Comparison of ENCODE assay signal across 8 cellular contexts in genomic region chr1:154999651-155000474, GRCh38. TPM values are rescaled to one million over a fixed set of nuclear protein-coding genes. Genes with fewer than 3 reads are reported as not detected.
A peak's percentile ranks its signal among the peaks of the same experiment; 100 is the strongest.
DNase-seq lines count a peak whose midpoint lies in the region; ATAC-seq, FAIRE-seq and TF ChIP-seq lines count a peak whose summit lies in the region.

No MANE protein-coding gene starts in this region.

- peaks cover 40% of the 10 kb centered on the region for H3K4me1 Mint-ChIP-seq in activated CD4-positive, alpha-beta memory T cell treated with anti-CD3 and anti-CD28 coated beads, Interleukin-2, amount 10 ng/mL, durations not matched to agents 7 days and 5 days

- ATAC-seq in DND-41 (ENCODE audit: insufficient read depth, low read depth) (no peak), HG02678 (IDR thresholded peaks at IDR 0.05; ENCODE audit: unreplicated experiment) (no peak)

- H3K79me2 ChIP-seq in DND-41 (ENCODE audit: insufficient read depth, low read length) = no peaks in the 10 kb centered on the region
- peaks cover 19% of the 10 kb centered on the region for H3K79me2 ChIP-seq in Karpas-422 (ENCODE audit: low read length)

- FAIRE-seq in RCC 7860 (lab: Jason Lieb, UNC) = no peak

- peak overlapping the region; percentile 89 for H3K27ac Mint-ChIP-seq in activated CD4-positive, alpha-beta memory T cell treated with anti-CD3 and anti-CD28 coated beads, Interleukin-2, amount 10 ng/mL, durations not matched to agents 7 days and 5 days

- H3K27me3 ChIP-seq in DND-41 (ENCODE audit: insufficient read depth, low read length, poor library complexity) = peaks cover 55% of the 10 kb centered on the region
- no peaks in the 10 kb centered on the region for H3K27me3 ChIP-seq in Karpas-422 (ENCODE audit: low read length)
- no peaks in the 10 kb centered on the region for H3K27me3 ChIP-seq in esophagus (ENCODE audit: control insufficient read depth in 1 of 2, insufficient read depth in 2 of 2, low read length in 2 of 2)
- no peaks in the 10 kb centered on the region for H3K27me3 ChIP-seq in ovary

- peaks cover 37% of the 10 kb centered on the region for H3K4me1 ChIP-seq in DND-41 (ENCODE audit: insufficient read depth, low read length)
- peaks cover 52% of the 10 kb centered on the region for H3K4me1 ChIP-seq in Karpas-422 (ENCODE audit: low read length)
- H3K4me1 ChIP-seq in esophagus (ENCODE audit: control insufficient read depth in 2 of 2, insufficient read depth in 2 of 2, low read length in 1 of 2) = peaks cover 7 to 8% of the 10 kb centered on the region in 2 donors
- peaks cover 7% of the 10 kb centered on the region for H3K4me1 ChIP-seq in ovary (ENCODE audit: insufficient read depth)

- H3K4me3 Mint-ChIP-seq in activated CD4-positive, alpha-beta memory T cell treated with anti-CD3 and anti-CD28 coated beads, Interleukin-2, amount 10 ng/mL, durations not matched to agents 7 days and 5 days = peak overlapping the region; percentile 90

- H3K4me2 ChIP-seq in DND-41 (ENCODE audit: insufficient read depth, low read length) (0 out of 2 replicates have a peak overlapping the region, but pooled peaks have one; percentile 11), Karpas-422 (ENCODE audit: low read depth, low read length, poor library complexity, severe bottlenecking) (peak overlapping the region; percentile 96)

- no peaks in the 10 kb centered on the region for H3K9me2 ChIP-seq in Karpas-422 (replicated peaks; ENCODE audit: insufficient read depth, low read length)

- H3K36me3 Mint-ChIP-seq in activated CD4-positive, alpha-beta memory T cell treated with anti-CD3 and anti-CD28 coated beads, Interleukin-2, amount 10 ng/mL, durations not matched to agents 7 days and 5 days (ENCODE audit: low read depth) = peaks cover 16% of the 10 kb centered on the region

- no peaks in the 10 kb centered on the region for H3K27me3 Mint-ChIP-seq in activated CD4-positive, alpha-beta memory T cell treated with anti-CD3 and anti-CD28 coated beads, Interleukin-2, amount 10 ng/mL, durations not matched to agents 7 days and 5 days

- no peaks in the 10 kb centered on the region for H3K9me3 ChIP-seq in DND-41 (ENCODE audit: insufficient read depth, low read length, severe bottlenecking)
- H3K9me3 ChIP-seq in Karpas-422 (ENCODE audit: low read length) = no peaks in the 10 kb centered on the region
- no peaks in the 10 kb centered on the region for H3K9me3 ChIP-seq in esophagus (ENCODE audit: control insufficient read depth in 2 of 2, insufficient read depth in 1 of 2, low read depth in 1 of 2, low read length in 1 of 2)
- H3K9me3 ChIP-seq in ovary = no peaks in the 10 kb centered on the region

- CTCF ChIA-PET in activated CD4-positive, alpha-beta memory T cell treated with anti-CD3 and anti-CD28 coated beads, Interleukin-2, amount 10 ng/mL, durations not matched to agents 7 days and 5 days (lab: Charles Lee) = interaction anchor here (0.6 to 11.4 kb wide), 21 partner anchors 8 to 440 kb away, joined by 3 to 139 read pairs (median 5); partner anchors contain the start of genes ADAM15, CKS1B, FLAD1 and KRTCAP2

- no peak overlapping the region for H3K9ac ChIP-seq in DND-41 (ENCODE audit: low read depth, low read length)
- H3K9ac ChIP-seq in Karpas-422 (ENCODE audit: low read length) = peak overlapping the region; percentile 88

- H3K36me3 ChIP-seq in DND-41 (ENCODE audit: insufficient read depth, low read length) = no peaks in the 10 kb centered on the region
- H3K36me3 ChIP-seq in Karpas-422 (ENCODE audit: insufficient read depth, low read length) = no peaks in the 10 kb centered on the region
- no peaks in the 10 kb centered on the region for H3K36me3 ChIP-seq in esophagus (ENCODE audit: control insufficient read depth in 2 of 2, insufficient read depth in 2 of 2, low read length in 1 of 2)
- H3K36me3 ChIP-seq in ovary = no peaks in the 10 kb centered on the region

- H2AFZ ChIP-seq in DND-41 (ENCODE audit: low read depth, low read length) (no peak overlapping the region), Karpas-422 (ENCODE audit: low read length) (peak overlapping the region; percentile 45; the same call in 1 of the 2 replicates)

- H3K27ac ChIP-seq in DND-41 (ENCODE audit: low read length) (no peak overlapping the region), Karpas-422 (ENCODE audit: low read length) (peak overlapping the region; percentile 88), esophagus (ENCODE audit: low read depth in 2 of 2, low read length in 1 of 2) (peak overlapping the region; percentile 97 to 98), ovary (peak overlapping the region; percentile 94 to 95)

- intact Hi-C loops in ovary (cut with DNase I) = loop anchor here (2.0 to 5.0 kb wide), 3 partner anchors 25 to 43 kb away; partner anchors contain the start of genes PYGO2 (in 3 of the 4), CKS1B (in 1 of the 4) and PBXIP1 (in 1 of the 4)

- TF ChIP-seq POLR2A in ovary (IDR thresholded peaks at IDR 0.05) = no peak

- POLR2A ChIA-PET in activated CD4-positive, alpha-beta memory T cell treated with anti-CD3 and anti-CD28 coated beads, Interleukin-2, amount 10 ng/mL, durations not matched to agents 7 days and 5 days (lab: Charles Lee) = interaction anchor here (1.0 to 13.2 kb wide), 10 partner anchors 14 to 63 kb away, joined by 3 to 203 read pairs (median 8); partner anchors contain the start of genes ADAM15, CKS1B, FLAD1 and PBXIP1

- no peaks in the 10 kb centered on the region for H3K9me3 Mint-ChIP-seq in activated CD4-positive, alpha-beta memory T cell treated with anti-CD3 and anti-CD28 coated beads, Interleukin-2, amount 10 ng/mL, durations not matched to agents 7 days and 5 days

- TF ChIP-seq EP300 in ovary (IDR thresholded peaks at IDR 0.05) = no peak

- TF ChIP-seq CTCF in DND-41 (IDR thresholded peaks at IDR 0.05; ENCODE audit: borderline replicate concordance, extremely low read depth, low read length, poor library complexity, severe bottlenecking) (no peak), ovary (IDR thresholded peaks at IDR 0.05) (no peak)

- DNase-seq in DND-41 (no peak), Karpas-422 (peak; percentile 84), ovary (peak in 3 of 5 donors; percentile 57 to 69 (median 66)), RCC 7860 (ENCODE audit: low spot score) (no peak), NCI-H446 (lab: John Stamatoyannopoulos, UW) (no peak)
- DNase-seq in activated CD4-positive, alpha-beta memory T cell treated with anti-CD3 and anti-CD28 coated beads, Interleukin-2, amount 10 ng/mL, durations not matched to agents 7 days and 5 days = peak; percentile 41

- WGBS in esophagus, 2 donors = 2 to 3% methylated on average over 41 of the region's 41 CpGs
- 1 to 2% (median 2%) methylated on average over 40 to 41 of the region's 41 CpGs for WGBS in ovary, 3 donors

- H4K20me1 ChIP-seq in DND-41 (ENCODE audit: insufficient read depth, low read length) (peaks cover 65% of the 10 kb centered on the region), Karpas-422 (ENCODE audit: insufficient read depth, low read depth, low read length) (no peaks in the 10 kb centered on the region)

- H3K4me3 ChIP-seq in DND-41 (ENCODE audit: low read depth in 1 of 2, low read length in 2 of 2) (no peak overlapping the region), Karpas-422 (ENCODE audit: low read length) (peak overlapping the region; percentile 70), esophagus (ENCODE audit: low read depth in 1 of 2, low read length in 2 of 2) (peak overlapping the region; percentile 61 to 95), ovary (peak overlapping the region; percentile 82)

RNA-seq across cellular contexts. Expression of gene ZBTB7B, which starts 2.7 kb away (rescaled TPM):
- total RNA-seq in Karpas-422 (2014; rRNA removed; shearing (Covaris generic); ENCODE audit: low replicate concordance) = 17.1 and 31.0 TPM in 2 replicates
- total RNA-seq in activated CD4-positive, alpha-beta memory T cell treated with anti-CD3 and anti-CD28 coated beads, Interleukin-2, amount 10 ng/mL, durations not matched to agents 7 days and 5 days = 100 to 1,000 TPM; 151 to 152 TPM
- 10 to 100 TPM; 71.7 to 95.8 TPM for polyA plus RNA-seq in esophagus
- 10 to 100 TPM; 15.3 to 45.5 (median 33.1) TPM for total RNA-seq in ovary
- polyA plus RNA-seq in ovary = 10 to 100 TPM in 1 of 2 donors, 1 to 10 TPM in 1; 3.6 to 18.2 TPM

RNA-seq across cellular contexts. Expression of gene LENEP, which starts 6.5 kb away (rescaled TPM):
- 2.6 TPM in 1 of 2 replicates, not detected in the other for total RNA-seq in Karpas-422 (2014; rRNA removed; shearing (Covaris generic); ENCODE audit: low replicate concordance)
- total RNA-seq in activated CD4-positive, alpha-beta memory T cell treated with anti-CD3 and anti-CD28 coated beads, Interleukin-2, amount 10 ng/mL, durations not matched to agents 7 days and 5 days = 1 to 10 TPM in 1 of 2 experiments, under 1 TPM in 1; 0.35 to 1.2 TPM
- polyA plus RNA-seq in esophagus (under 1 TPM in 1 of 2 donors, not detected in 1; 0.22 TPM), ovary (not detected)
- not detected for total RNA-seq in ovary

RNA-seq across cellular contexts. Expression of gene FLAD1, which starts 16.7 kb away (rescaled TPM):
- total RNA-seq in Karpas-422 (2014; rRNA removed; shearing (Covaris generic); ENCODE audit: low replicate concordance) = 48.7 and 57.3 TPM in 2 replicates
- total RNA-seq in activated CD4-positive, alpha-beta memory T cell treated with anti-CD3 and anti-CD28 coated beads, Interleukin-2, amount 10 ng/mL, durations not matched to agents 7 days and 5 days = 10 to 100 TPM; 34.7 to 35.1 TPM
- polyA plus RNA-seq in esophagus (10 to 100 TPM; 27.1 TPM), ovary (10 to 100 TPM; 14.2 to 16.4 TPM)
- 10 to 100 TPM; 11.1 to 30.0 (median 19.9) TPM for total RNA-seq in ovary

RNA-seq across cellular contexts. Expression of gene CKS1B, which starts 25.4 kb away (rescaled TPM):
- total RNA-seq in Karpas-422 (2014; rRNA removed; shearing (Covaris generic); ENCODE audit: low replicate concordance) = 110 and 225 TPM in 2 replicates
- total RNA-seq in activated CD4-positive, alpha-beta memory T cell treated with anti-CD3 and anti-CD28 coated beads, Interleukin-2, amount 10 ng/mL, durations not matched to agents 7 days and 5 days = 100 to 1,000 TPM; 151 to 162 TPM
- polyA plus RNA-seq in esophagus (10 to 100 TPM in 1 of 2 donors, 1 to 10 TPM in 1; 8.9 to 74.3 TPM), ovary (10 to 100 TPM; 41.7 to 55.8 TPM)
- 10 to 100 TPM; 12.2 to 29.9 (median 24.8) TPM for total RNA-seq in ovary

RNA-seq across cellular contexts. Expression of gene SHC1, which starts 29.3 kb away (rescaled TPM):
- total RNA-seq in Karpas-422 (2014; rRNA removed; shearing (Covaris generic); ENCODE audit: low replicate concordance) = 27.8 and 35.3 TPM in 2 replicates
- 10 to 100 TPM; 80.7 to 80.8 TPM for total RNA-seq in activated CD4-positive, alpha-beta memory T cell treated with anti-CD3 and anti-CD28 coated beads, Interleukin-2, amount 10 ng/mL, durations not matched to agents 7 days and 5 days
- 10 to 100 TPM; 28.8 to 38.8 TPM for polyA plus RNA-seq in esophagus
- total RNA-seq in ovary = 100 to 1,000 TPM in 1 of 7 donors, 10 to 100 TPM in 6; 36.8 to 183 (median 80.0) TPM
- 100 to 1,000 TPM in 1 of 2 donors, 10 to 100 TPM in 1; 56.8 to 161 TPM for polyA plus RNA-seq in ovary

Comparison
In these comparisons a context has a peak if more than half of its experiments do, and no peak if none do; other contexts are left out.
1. DNase-seq: peak in Karpas-422 (single experiment), activated CD4-positive, alpha-beta memory T cell treated with anti-CD3 and anti-CD28 coated beads, Interleukin-2, amount 10 ng/mL, durations not matched to agents 7 days and 5 days (single experiment) and ovary (3 of 5); none in DND-41 (single experiment), RCC 7860 (single experiment) and NCI-H446 (0 of 2).
2. H3K4me3 ChIP-seq: peak in Karpas-422 (single experiment), esophagus (2 of 2) and ovary (single experiment); none in DND-41 (0 of 2).